In the genomic region with DNA sequence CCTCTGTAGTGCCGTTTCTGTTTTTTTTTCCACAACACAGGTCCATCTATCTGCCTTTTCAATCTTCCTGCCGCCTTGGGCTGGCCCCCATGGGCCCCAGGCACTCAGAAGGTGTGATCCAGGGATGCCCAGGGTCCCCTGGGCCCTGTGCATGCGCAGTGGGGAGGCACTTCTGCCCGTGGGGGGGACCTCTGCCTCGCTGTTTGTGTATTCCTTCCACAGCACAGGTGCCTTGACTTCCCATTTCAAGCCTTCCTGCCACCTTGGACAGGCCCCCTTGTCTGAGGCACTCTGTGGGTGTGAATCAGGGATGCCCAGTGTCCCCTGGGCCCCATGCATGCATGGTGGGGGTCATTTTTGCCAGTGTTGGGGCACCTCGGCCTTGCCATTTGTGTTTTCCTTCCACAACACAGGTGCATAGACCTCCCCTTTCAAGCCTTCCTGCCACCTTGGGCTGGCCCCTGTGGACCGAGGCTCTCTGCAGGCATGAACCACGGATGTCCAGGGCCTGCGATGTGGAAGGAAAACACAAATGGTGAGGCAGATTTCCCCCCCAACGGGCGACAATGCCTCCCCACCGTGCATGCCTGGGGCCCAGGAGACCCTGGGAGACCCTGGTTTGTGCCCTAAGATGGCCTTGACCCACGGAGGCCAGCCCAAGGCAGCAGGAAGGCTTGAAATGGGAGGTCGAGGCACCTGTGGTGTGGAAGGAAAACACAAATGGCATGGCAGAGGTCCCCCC, we compare ENCODE assay signal across 15 cellular contexts.
DNase-seq lines count a peak whose midpoint lies in the region; ATAC-seq and TF ChIP-seq lines count a peak whose summit lies in the region.
"Had no signal": no experiment of that assay in that cellular context is flagged by ENCODE, and none has a peak within 500 bp of the region (broad histone marks: within the 10 kb centered on the region; RNA-seq: fewer than 3 reads in every experiment).

No MANE protein-coding gene starts in this region.

- no peak for TF ChIP-seq POLR2A in suprapubic skin (IDR thresholded peaks at IDR 0.05)

- no peaks in the 10 kb centered on the region for H3K4me1 ChIP-seq in suprapubic skin
- H3K4me1 ChIP-seq: Caco-2 had no signal

- no peaks in the 10 kb centered on the region for H3K36me3 Mint-ChIP-seq in CD14-positive monocyte
- H3K36me3 Mint-ChIP-seq: CD8-positive, alpha-beta memory T cell had no signal

- 59% methylated on average over 14 of the region's 14 CpGs for WGBS in suprapubic skin

- no peaks in the 10 kb centered on the region for H3K4me1 Mint-ChIP-seq in CD14-positive monocyte
- H3K4me1 Mint-ChIP-seq: CD8-positive, alpha-beta memory T cell; H9 had no signal

- H3K4me3 Mint-ChIP-seq in CD14-positive monocyte, result no peak overlapping the region
- H3K4me3 Mint-ChIP-seq: CD8-positive, alpha-beta memory T cell; H9 had no signal

- TF ChIP-seq CTCF in CD14-positive monocyte (IDR thresholded peaks at IDR 0.05) (no peak), suprapubic skin (IDR thresholded peaks at IDR 0.05) (no peak)

- intact Hi-C loops in CD14-positive monocyte (cut with micrococcal nuclease), result no loop called here

- H3K27me3 ChIP-seq in suprapubic skin, result peaks cover 8% of the 10 kb centered on the region

- H3K27ac Mint-ChIP-seq in CD14-positive monocyte, result no peak overlapping the region
- H3K27ac Mint-ChIP-seq: CD8-positive, alpha-beta memory T cell; H9 had no signal

- no peaks in the 10 kb centered on the region for H3K36me3 ChIP-seq in suprapubic skin

- no peak overlapping the region for H3K27ac ChIP-seq in suprapubic skin
- H3K27ac ChIP-seq: 22Rv1 had no signal

- DNase-seq in activated effector memory CD4-positive, alpha-beta T cell treated with anti-CD3 and anti-CD28 coated beads, Interleukin-2, amount 50 U/mL, for 16 hours, result peak; percentile 37
- no peak for DNase-seq in activated effector memory CD4-positive, alpha-beta T cell treated with Interleukin-2 at 50 U/mL for 16 hours
- peak; percentile 37 for DNase-seq in CD14-positive monocyte (ENCODE audit: low spot score)
- DNase-seq in mesenteric fat pad (ENCODE audit: low spot score), result peak; percentile 62
- DNase-seq in suprapubic skin (ENCODE audit: low spot score in 2 of 2), result peak; percentile 40 to 69
- DNase-seq in DMS153 (lab: John Stamatoyannopoulos, UW), result no peak
- DNase-seq: DMS53, GF-D8, GOT3, H9 had no signal

- peaks cover 47% of the 10 kb centered on the region for H3K9me3 ChIP-seq in suprapubic skin
- H3K9me3 ChIP-seq: Caco-2 had no signal

- no peak for TF ChIP-seq EP300 in suprapubic skin (IDR thresholded peaks at IDR 0.05)

- H3K9me3 Mint-ChIP-seq in CD14-positive monocyte, result peaks cover 73 to 92% (median 81%) of the 10 kb centered on the region in 7 donors

- no peak for ATAC-seq in HG03159 (IDR thresholded peaks at IDR 0.05; ENCODE audit: unreplicated experiment)
- ATAC-seq: HepG2 had no signal

- H3K27me3 Mint-ChIP-seq in CD14-positive monocyte (ENCODE audit: low read depth in 3 of 3), result no peaks in the 10 kb centered on the region

- no peak overlapping the region for H3K4me3 ChIP-seq in suprapubic skin

Comparison
In these comparisons a context has a peak if more than half of its experiments do, and no peak if none do; other contexts are left out.
1. DNase-seq: peak in activated effector memory CD4-positive, alpha-beta T cell treated with anti-CD3 and anti-CD28 coated beads, Interleukin-2, amount 50 U/mL, for 16 hours (single experiment), CD14-positive monocyte (single experiment), mesenteric fat pad (single experiment) and suprapubic skin (2 of 2); none in activated effector memory CD4-positive, alpha-beta T cell treated with Interleukin-2 at 50 U/mL for 16 hours (single experiment) and DMS153 (single experiment).